Comparison of ENCODE assay signal across 8 cellular contexts in the genomic region with DNA sequence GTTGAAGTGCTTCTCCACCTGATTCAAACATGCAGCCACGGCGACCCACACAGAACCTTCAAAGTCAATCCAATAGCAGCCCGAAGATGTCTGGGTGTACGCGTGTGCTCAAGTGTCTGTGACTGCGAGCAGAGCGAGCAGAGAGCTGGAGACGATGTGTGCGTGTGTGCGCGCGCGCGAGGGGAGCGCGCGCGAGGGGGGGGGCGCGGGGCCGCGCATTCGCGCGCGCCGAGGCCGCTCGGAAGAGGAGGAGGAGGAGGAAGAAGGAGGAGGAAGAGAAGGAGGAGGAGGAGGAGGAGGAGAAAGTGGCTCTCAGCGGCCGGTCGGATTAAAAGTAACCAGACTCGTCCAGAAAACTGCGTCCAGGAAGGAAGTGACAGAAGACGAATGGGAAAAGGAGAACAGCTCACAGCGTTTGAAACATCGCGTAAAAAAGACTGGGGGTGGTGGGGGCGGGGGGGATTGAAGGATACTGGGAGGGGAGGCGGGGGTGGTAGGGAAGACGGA. TPM values are rescaled to one million over a fixed set of nuclear protein-coding genes. Genes with fewer than 3 reads are reported as not detected.
DNase-seq lines count a peak whose midpoint lies in the region; ATAC-seq and TF ChIP-seq lines count a peak whose summit lies in the region.

A gene (minus strand): TSS at position 126 of the 507 bp plus-strand sequence. CDS start 59,396 bp downstream, outside the sequence.

- POLR2A ChIA-PET in CD4-positive, alpha-beta memory T cell (lab: Charles Lee; ENCODE audit: partially characterized antibody) = no interaction called here

- TF ChIP-seq CTCF in RWPE2 (IDR thresholded peaks at IDR 0.05; ENCODE audit: poor library complexity, severe bottlenecking) = no peak

- H3K4me1 Mint-ChIP-seq in CD4-positive, alpha-beta memory T cell = peaks cover 15 to 24% (median 19%) of the 10 kb centered on the region in 4 donors

- H3K4me3 ChIP-seq in CD4-positive, alpha-beta memory T cell (ENCODE audit: low read length in 2 of 2) = peak within 1 kb of the TSS in 1 of 2 donors; percentile 29
- H3K4me3 ChIP-seq in RWPE2 (ENCODE audit: severe bottlenecking) (peak within 1 kb of the TSS; percentile 34), skeletal muscle cell (ENCODE audit: low read depth, low read length) (peak within 1 kb of the TSS; percentile 70)

- peaks cover 22% of the 10 kb centered on the region for H3K4me1 ChIP-seq in CD4-positive, alpha-beta memory T cell (ENCODE audit: insufficient read depth, low read length)
- no peaks in the 10 kb centered on the region for H3K4me1 ChIP-seq in RWPE2 (ENCODE audit: insufficient read depth, poor library complexity, severe bottlenecking)

- ATAC-seq in GM19372 (IDR thresholded peaks at IDR 0.05; ENCODE audit: low read depth, unreplicated experiment) = peak; percentile 1
- peak; percentile 51 for ATAC-seq in RWPE2 (ENCODE audit: low read depth)

- CTCF ChIA-PET in CD4-positive, alpha-beta memory T cell (lab: Charles Lee; ENCODE audit: partially characterized antibody) = no interaction called here

- DNase-seq in CD4-positive, alpha-beta memory T cell = no peak
- DNase-seq in HuH-7.5 (ENCODE audit: low spot score) (peak; percentile 32), RWPE2 (ENCODE audit: low spot score) (no peak), cerebellar cortex (ENCODE audit: low spot score) (peak; percentile 77), inferior parietal cortex (ENCODE audit: extremely low spot score) (peak; percentile 73), skeletal muscle cell (ENCODE audit: low read depth) (peak; percentile 50), DMS153 treated with DMSO at 0.1 percent for 48 hours (lab: John Stamatoyannopoulos, UW; ENCODE audit: unreplicated experiment) (no peak)

- no peak within 1 kb of the TSS for H3K27ac ChIP-seq in CD4-positive, alpha-beta memory T cell (ENCODE audit: low read depth, low read length)
- H3K27ac ChIP-seq in RWPE2 (ENCODE audit: poor library complexity, severe bottlenecking) = no peak within 1 kb of the TSS

- H3K27me3 Mint-ChIP-seq in CD4-positive, alpha-beta memory T cell = peaks cover 21 to 25% of the 10 kb centered on the region in 2 donors

- H3K9me3 Mint-ChIP-seq in CD4-positive, alpha-beta memory T cell = no peaks in the 10 kb centered on the region

- H3K9me3 ChIP-seq in CD4-positive, alpha-beta memory T cell (ENCODE audit: control insufficient read depth in 1 of 2, low read length in 2 of 2) = no peaks in the 10 kb centered on the region
- H3K9me3 ChIP-seq in RWPE2 (ENCODE audit: severe bottlenecking) = no peaks in the 10 kb centered on the region

- no peaks in the 10 kb centered on the region for H3K36me3 Mint-ChIP-seq in CD4-positive, alpha-beta memory T cell

- peaks cover 5% of the 10 kb centered on the region for H3K27me3 ChIP-seq in CD4-positive, alpha-beta memory T cell (ENCODE audit: insufficient read depth, low read length)
- H3K27me3 ChIP-seq in RWPE2 (ENCODE audit: insufficient read depth, poor library complexity, severe bottlenecking) = peaks cover 88% of the 10 kb centered on the region

- no peak within 1 kb of the TSS for H3K27ac Mint-ChIP-seq in CD4-positive, alpha-beta memory T cell

- peak within 1 kb of the TSS; percentile 74 to 89 (median 86) for H3K4me3 Mint-ChIP-seq in CD4-positive, alpha-beta memory T cell

- intact Hi-C loops in CD4-positive, alpha-beta memory T cell (cut with micrococcal nuclease) = no loop called here

- H3K36me3 ChIP-seq in CD4-positive, alpha-beta memory T cell (ENCODE audit: insufficient read depth, low read length) = no peaks in the 10 kb centered on the region
- H3K36me3 ChIP-seq in RWPE2 (ENCODE audit: low read depth) = no peaks in the 10 kb centered on the region

RNA-seq across cellular contexts. Expression of the gene that starts here (rescaled TPM):
- total RNA-seq in CD4-positive, alpha-beta memory T cell = under 1 TPM; 0.12 to 0.39 TPM
- 1 to 10 TPM in 1 of 2 donors, under 1 TPM in 1; 0.18 to 1.0 TPM for polyA plus RNA-seq in CD4-positive, alpha-beta memory T cell

Comparison
In these comparisons a context has a peak if more than half of its experiments do, and no peak if none do; other contexts are left out.
1. DNase-seq: peak in HuH-7.5 (single experiment), cerebellar cortex (single experiment), inferior parietal cortex (single experiment) and skeletal muscle cell (single experiment); none in CD4-positive, alpha-beta memory T cell (0 of 5), RWPE2 (single experiment) and DMS153 treated with DMSO at 0.1 percent for 48 hours (single experiment).